In genomic region chr16:28607681-28608495, GRCh38 we compare ENCODE assay signal across 9 cellular contexts. TPM values are rescaled to one million over a fixed set of nuclear protein-coding genes. Genes with fewer than 3 reads are reported as not detected.
"Had no signal": no experiment of that assay in that cellular context is flagged by ENCODE, and none has a peak within 500 bp of the region (broad histone marks: within the 10 kb centered on the region; RNA-seq: fewer than 3 reads in every experiment).

No MANE protein-coding gene starts in this region.

RNA-seq across cellular contexts. Expression of gene SULT1A2, which starts 11.0 kb away (rescaled TPM):
- total RNA-seq: activated T-cell treated with anti-CD3 and anti-CD28 coated beads, Interleukin-2, amount 50 U/mL, for 4 hours; astrocyte; bronchial epithelial cell; dermis blood vessel endothelial cell; fibroblast of villous mesenchyme; glomerular endothelial cell had no signal
- polyA plus RNA-seq: fibroblast of lung had no signal

RNA-seq across cellular contexts. Expression of gene NPIPB8, which starts 30.0 kb away (rescaled TPM):
- total RNA-seq: activated naive CD4-positive, alpha-beta T cell treated with anti-CD3 and anti-CD28 coated beads for 36 hours; astrocyte; bronchial epithelial cell; gastroesophageal sphincter had no signal
- polyA plus RNA-seq: fibroblast of lung had no signal
